In genomic region chr7:128430207-128430606, GRCh38 we compare ENCODE assay signal across 12 cellular contexts.
"Had no signal": no experiment of that assay in that cellular context is flagged by ENCODE, and none has a peak within 500 bp of the region (broad histone marks: within the 10 kb centered on the region; RNA-seq: fewer than 3 reads in every experiment).

No MANE protein-coding gene starts in this region.

- H3K9me3 ChIP-seq: adrenal gland, ovary, thoracic aorta had no signal

- H3K27me3 ChIP-seq: adrenal gland, dorsolateral prefrontal cortex, ovary had no signal

- H3K4me1 ChIP-seq: adrenal gland had no signal

- H3K36me3 ChIP-seq: adrenal gland, ovary, thoracic aorta had no signal

- H3K27ac ChIP-seq: adrenal gland, dorsolateral prefrontal cortex, ovary, thoracic aorta had no signal

- H3K4me3 ChIP-seq: adrenal gland, dorsolateral prefrontal cortex, lung, ovary, thoracic aorta had no signal

- ATAC-seq: activated CD4-positive, alpha-beta T cell treated with anti-CD3 and anti-CD28 coated beads for 36 hours; activated CD8-positive, alpha-beta memory T cell treated with anti-CD3 and anti-CD28 coated beads, Interleukin-2, amount 10 ng/mL, durations not matched to agents 7 days and 5 days had no signal

- DNase-seq: activated CD4-positive, alpha-beta memory T cell treated with anti-CD3 and anti-CD28 coated beads for 36 hours; activated CD4-positive, alpha-beta T cell treated with anti-CD3 and anti-CD28 coated beads for 36 hours; activated CD8-positive, alpha-beta memory T cell treated with anti-CD3 and anti-CD28 coated beads, Interleukin-2, amount 10 ng/mL, durations not matched to agents 7 days and 5 days; activated effector memory CD4-positive, alpha-beta T cell treated with anti-CD3 and anti-CD28 coated beads, Interleukin-2, amount 50 U/mL, for 16 hours; activated T-cell treated with anti-CD3 and anti-CD28 coated beads, Interleukin-2, amount 50 U/mL, for 24 hours; adrenal gland; dorsolateral prefrontal cortex; glutamatergic neuron; hypothalamus; ovary had no signal
